Comparison of ENCODE assay signal across 4 cellular contexts in genomic region chr7:129448608-129449007, GRCh38. TPM values are rescaled to one million over a fixed set of nuclear protein-coding genes. Genes with fewer than 3 reads are reported as not detected.
"Had no signal": no experiment of that assay in that cellular context is flagged by ENCODE, and none has a peak within 500 bp of the region (broad histone marks: within the 10 kb centered on the region; RNA-seq: fewer than 3 reads in every experiment).

No MANE protein-coding gene starts in this region.

RNA-seq across cellular contexts. Expression of gene SMKR1, which starts 53.7 kb away (rescaled TPM):
- total RNA-seq: OCI-LY7, Right ventricle myocardium inferior, Right ventricle myocardium superior, SJCRH30 had no signal
